1 cellular context compared by ENCODE assay signal in the genomic region with DNA sequence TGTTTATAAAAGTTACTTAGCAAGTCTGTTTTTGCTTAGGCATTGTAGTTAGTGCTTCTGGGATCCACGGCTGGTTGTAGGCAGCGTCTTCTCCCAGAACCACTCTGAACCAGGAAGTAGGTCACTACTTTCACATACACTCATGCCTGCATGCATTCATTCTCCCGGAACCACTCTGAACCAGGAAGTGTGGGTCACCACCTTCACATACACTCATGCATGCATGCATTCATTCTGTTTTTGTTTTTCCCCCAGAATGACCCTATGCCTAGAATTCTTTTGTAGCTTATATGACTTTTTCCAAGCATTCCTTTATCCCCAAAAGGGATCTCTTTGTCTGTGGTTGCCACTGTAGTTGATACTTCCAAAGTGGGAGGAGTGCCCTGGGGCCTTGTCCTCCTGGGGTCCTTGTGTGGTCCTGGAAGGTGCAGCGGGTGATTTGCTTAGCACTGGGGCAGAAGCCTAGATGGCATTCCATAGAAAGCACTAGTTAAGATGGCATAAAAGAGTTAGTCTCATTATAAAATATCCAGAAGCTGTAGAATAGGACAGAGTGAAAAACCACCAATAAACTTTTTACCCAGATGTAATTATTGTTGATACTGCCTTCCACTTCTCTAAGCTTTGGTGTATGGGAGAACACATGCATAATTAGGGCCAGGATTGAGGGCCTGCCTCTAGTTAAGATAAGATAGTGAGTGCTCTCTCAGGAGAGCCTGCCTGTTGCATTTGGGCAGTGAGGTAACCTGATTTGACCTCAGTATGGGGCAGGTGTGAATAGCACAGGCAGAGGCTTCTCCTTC.
TF ChIP-seq lines count a peak whose summit lies in the region.

No MANE protein-coding gene starts in this region.

TF ChIP-seq in GM23338, 12 proteins besides CTCF, POLR2A, EP300 and RAD21 (continued from another document):
- TF ChIP-seq, protein P1, sequence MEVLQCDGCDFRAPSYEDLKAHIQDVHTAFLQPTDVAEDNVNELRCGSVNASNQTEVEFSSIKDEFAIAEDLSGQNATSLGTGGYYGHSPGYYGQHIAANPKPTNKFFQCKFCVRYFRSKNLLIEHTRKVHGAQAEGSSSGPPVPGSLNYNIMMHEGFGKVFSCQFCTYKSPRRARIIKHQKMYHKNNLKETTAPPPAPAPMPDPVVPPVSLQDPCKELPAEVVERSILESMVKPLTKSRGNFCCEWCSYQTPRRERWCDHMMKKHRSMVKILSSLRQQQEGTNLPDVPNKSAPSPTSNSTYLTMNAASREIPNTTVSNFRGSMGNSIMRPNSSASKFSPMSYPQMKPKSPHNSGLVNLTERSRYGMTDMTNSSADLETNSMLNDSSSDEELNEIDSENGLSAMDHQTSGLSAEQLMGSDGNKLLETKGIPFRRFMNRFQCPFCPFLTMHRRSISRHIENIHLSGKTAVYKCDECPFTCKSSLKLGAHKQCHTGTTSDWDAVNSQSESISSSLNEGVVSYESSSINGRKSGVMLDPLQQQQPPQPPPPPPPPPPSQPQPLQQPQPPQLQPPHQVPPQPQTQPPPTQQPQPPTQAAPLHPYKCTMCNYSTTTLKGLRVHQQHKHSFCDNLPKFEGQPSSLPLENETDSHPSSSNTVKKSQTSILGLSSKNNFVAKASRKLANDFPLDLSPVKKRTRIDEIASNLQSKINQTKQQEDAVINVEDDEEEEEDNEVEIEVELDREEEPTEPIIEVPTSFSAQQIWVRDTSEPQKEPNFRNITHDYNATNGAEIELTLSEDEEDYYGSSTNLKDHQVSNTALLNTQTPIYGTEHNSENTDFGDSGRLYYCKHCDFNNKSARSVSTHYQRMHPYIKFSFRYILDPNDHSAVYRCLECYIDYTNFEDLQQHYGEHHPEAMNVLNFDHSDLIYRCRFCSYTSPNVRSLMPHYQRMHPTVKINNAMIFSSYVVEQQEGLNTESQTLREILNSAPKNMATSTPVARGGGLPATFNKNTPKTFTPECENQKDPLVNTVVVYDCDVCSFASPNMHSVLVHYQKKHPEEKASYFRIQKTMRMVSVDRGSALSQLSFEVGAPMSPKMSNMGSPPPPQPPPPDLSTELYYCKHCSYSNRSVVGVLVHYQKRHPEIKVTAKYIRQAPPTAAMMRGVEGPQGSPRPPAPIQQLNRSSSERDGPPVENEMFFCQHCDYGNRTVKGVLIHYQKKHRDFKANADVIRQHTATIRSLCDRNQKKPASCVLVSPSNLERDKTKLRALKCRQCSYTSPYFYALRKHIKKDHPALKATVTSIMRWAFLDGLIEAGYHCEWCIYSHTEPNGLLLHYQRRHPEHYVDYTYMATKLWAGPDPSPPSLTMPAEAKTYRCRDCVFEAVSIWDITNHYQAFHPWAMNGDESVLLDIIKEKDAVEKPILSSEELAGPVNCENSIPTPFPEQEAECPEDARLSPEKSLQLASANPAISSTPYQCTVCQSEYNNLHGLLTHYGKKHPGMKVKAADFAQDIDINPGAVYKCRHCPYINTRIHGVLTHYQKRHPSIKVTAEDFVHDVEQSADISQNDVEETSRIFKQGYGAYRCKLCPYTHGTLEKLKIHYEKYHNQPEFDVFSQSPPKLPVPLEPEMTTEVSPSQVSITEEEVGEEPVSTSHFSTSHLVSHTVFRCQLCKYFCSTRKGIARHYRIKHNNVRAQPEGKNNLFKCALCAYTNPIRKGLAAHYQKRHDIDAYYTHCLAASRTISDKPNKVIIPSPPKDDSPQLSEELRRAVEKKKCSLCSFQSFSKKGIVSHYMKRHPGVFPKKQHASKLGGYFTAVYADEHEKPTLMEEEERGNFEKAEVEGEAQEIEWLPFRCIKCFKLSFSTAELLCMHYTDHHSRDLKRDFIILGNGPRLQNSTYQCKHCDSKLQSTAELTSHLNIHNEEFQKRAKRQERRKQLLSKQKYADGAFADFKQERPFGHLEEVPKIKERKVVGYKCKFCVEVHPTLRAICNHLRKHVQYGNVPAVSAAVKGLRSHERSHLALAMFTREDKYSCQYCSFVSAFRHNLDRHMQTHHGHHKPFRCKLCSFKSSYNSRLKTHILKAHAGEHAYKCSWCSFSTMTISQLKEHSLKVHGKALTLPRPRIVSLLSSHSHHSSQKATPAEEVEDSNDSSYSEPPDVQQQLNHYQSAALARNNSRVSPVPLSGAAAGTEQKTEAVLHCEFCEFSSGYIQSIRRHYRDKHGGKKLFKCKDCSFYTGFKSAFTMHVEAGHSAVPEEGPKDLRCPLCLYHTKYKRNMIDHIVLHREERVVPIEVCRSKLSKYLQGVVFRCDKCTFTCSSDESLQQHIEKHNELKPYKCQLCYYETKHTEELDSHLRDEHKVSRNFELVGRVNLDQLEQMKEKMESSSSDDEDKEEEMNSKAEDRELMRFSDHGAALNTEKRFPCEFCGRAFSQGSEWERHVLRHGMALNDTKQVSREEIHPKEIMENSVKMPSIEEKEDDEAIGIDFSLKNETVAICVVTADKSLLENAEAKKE (CRISPR knock-in tag; IDR thresholded peaks at IDR 0.05), result no peak
